In the genomic region with DNA sequence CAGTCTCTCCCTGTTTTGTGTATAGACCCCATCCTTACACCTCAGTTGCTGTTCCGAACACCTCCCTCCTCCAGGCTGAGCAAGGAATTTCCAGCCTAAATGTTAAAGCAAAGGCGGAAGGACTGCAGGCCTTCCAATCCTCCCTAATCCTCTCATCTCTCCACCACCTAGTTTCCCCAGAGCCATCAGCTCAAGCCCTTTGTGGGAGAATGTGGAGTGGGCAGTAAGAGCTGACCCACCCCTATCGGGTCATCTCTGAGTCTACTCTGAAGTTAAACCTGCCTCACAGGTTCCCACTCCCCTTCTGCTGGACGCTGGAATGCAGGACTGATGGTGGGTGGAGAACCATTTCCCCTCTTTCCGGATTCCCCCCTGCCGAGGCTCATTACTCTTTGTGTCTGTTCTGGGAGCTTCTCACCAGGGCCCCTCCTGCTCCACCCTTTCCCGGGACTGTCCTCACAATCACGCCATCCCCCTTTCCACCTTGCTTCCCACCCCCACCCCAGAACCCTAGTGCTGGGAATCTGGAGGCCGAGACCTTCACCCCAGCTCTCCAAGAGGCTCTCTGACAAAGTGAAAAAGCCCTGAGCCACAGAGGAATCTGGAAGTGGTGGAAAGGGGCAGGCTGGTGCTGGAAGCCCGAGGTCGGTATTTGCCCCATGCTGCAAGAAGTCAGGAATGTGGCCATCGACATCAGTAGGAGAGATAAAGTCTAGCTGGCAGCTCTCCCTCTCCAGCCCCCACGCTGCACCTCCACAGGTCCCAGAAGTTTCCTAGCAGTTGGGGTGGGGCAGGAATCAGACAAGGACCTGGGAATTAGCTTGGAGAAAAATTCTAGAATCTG, we compare ENCODE assay signal across 12 cellular contexts. TPM values are rescaled to one million over a fixed set of nuclear protein-coding genes. Genes with fewer than 3 reads are reported as not detected.
DNase-seq lines count a peak whose midpoint lies in the region; ATAC-seq, FAIRE-seq and TF ChIP-seq lines count a peak whose summit lies in the region.
"Had no signal": no experiment of that assay in that cellular context is flagged by ENCODE, and none has a peak within 500 bp of the region (broad histone marks: within the 10 kb centered on the region; RNA-seq: fewer than 3 reads in every experiment).

No MANE protein-coding gene starts in this region.

- peaks cover 15% of the 10 kb centered on the region for H3K36me3 ChIP-seq in PC-9 (ENCODE audit: low read depth)
- no peaks in the 10 kb centered on the region for H3K36me3 ChIP-seq in endothelial cell of umbilical vein (ENCODE audit: control insufficient read depth in 2 of 2, extremely low read depth in 1 of 2, insufficient read depth in 2 of 2, low read length in 2 of 2)

- BruUV-seq in PC-9 (replicated peaks; lab: Mats Ljungman, UMichigan), result no TSS peak
- no TSS peak for BruUV-seq in endothelial cell of umbilical vein (replicated peaks; lab: Mats Ljungman, UMichigan)

- H3K9me1 ChIP-seq in endothelial cell of umbilical vein (replicated peaks; ENCODE audit: control insufficient read depth, extremely low read depth, insufficient read depth, low read length), result no peaks in the 10 kb centered on the region

- peak; percentile 70 for FAIRE-seq in endothelial cell of umbilical vein (lab: Jason Lieb, UNC)

- H3K79me2 ChIP-seq in PC-9 (ENCODE audit: low read depth) (peaks cover 59% of the 10 kb centered on the region), endothelial cell of umbilical vein (ENCODE audit: control insufficient read depth, insufficient read depth, low read length) (peaks cover 18% of the 10 kb centered on the region)

- no peaks in the 10 kb centered on the region for H3K9me3 Mint-ChIP-seq in nephron
- H3K9me3 Mint-ChIP-seq in activated T-cell treated with anti-CD3 and anti-CD28 coated beads, Interleukin-2, amount 50 U/mL, for 24 hours, result no peaks in the 10 kb centered on the region
- H3K9me3 Mint-ChIP-seq in activated CD4-positive, alpha-beta T cell treated with anti-CD3 and anti-CD28 coated beads for 36 hours (ENCODE audit: low read depth), result no peaks in the 10 kb centered on the region

- H3K4me1 ChIP-seq in PC-9 (replicated peaks; ENCODE audit: insufficient read depth) (peaks cover 57% of the 10 kb centered on the region), endothelial cell of umbilical vein (ENCODE audit: control insufficient read depth, extremely low read depth, insufficient read depth, low read length) (peaks cover 37% of the 10 kb centered on the region)

- DNase-seq in Caki2 (ENCODE audit: low read depth), result peak; percentile 63
- DNase-seq in PC-9, result peak; percentile 88 to 95
- peak; percentile 41 for DNase-seq in endothelial cell of umbilical vein (ENCODE audit: low read depth, low spot score)
- DNase-seq in activated T-cell treated with anti-CD3 and anti-CD28 coated beads, Interleukin-2, amount 50 U/mL, for 24 hours, result no peak
- DNase-seq in NOMO-1 (lab: John Stamatoyannopoulos, UW; ENCODE audit: unreplicated experiment in 2 of 2), result no peak
- no peak for DNase-seq in activated CD4-positive, CD25-positive, alpha-beta regulatory T cell (lab: John Stamatoyannopoulos, UW)
- DNase-seq in activated CD4-positive, alpha-beta T cell treated with anti-CD3 and anti-CD28 coated beads for 36 hours, result no peak
- DNase-seq: activated T-cell treated with anti-CD3 and anti-CD28 coated beads, Interleukin-2, amount 50 U/mL, for 1 hour; COR-L47; NCI-H1436 treated with DMSO at 0.1 percent for 48 hours; T-helper 1 cell had no signal

- no peaks in the 10 kb centered on the region for H3K9me2 ChIP-seq in PC-9 (ENCODE audit: insufficient read depth)

- no peak overlapping the region for H2AFZ ChIP-seq in PC-9
- H2AFZ ChIP-seq in endothelial cell of umbilical vein (ENCODE audit: low read depth, low read length), result peak overlapping the region; percentile 8

- H3K36me3 Mint-ChIP-seq in nephron (ENCODE audit: low read depth), result peaks cover 5% of the 10 kb centered on the region
- H3K36me3 Mint-ChIP-seq in activated T-cell treated with anti-CD3 and anti-CD28 coated beads, Interleukin-2, amount 50 U/mL, for 24 hours (ENCODE audit: low read depth), result no peaks in the 10 kb centered on the region
- H3K36me3 Mint-ChIP-seq in activated CD4-positive, alpha-beta T cell treated with anti-CD3 and anti-CD28 coated beads for 36 hours (ENCODE audit: low read depth), result no peaks in the 10 kb centered on the region

- intact Hi-C loops in PC-9 (cut with micrococcal nuclease; ENCODE audit: unreplicated experiment) (loop anchor here (1.0 to 5.0 kb wide), 4 partner anchors 18 to 713 kb away; a partner anchor contains a TSS), endothelial cell of umbilical vein (cut with micrococcal nuclease) (loop anchor here (1.0 kb wide), 1 partner anchor 20 kb away; no protein-coding TSS in a partner anchor)
- intact Hi-C loops in activated CD4-positive, alpha-beta T cell treated with anti-CD3 and anti-CD28 coated beads for 36 hours (cut with DNase I, micrococcal nuclease), result no loop called here

- H3K4me1 Mint-ChIP-seq in nephron, result peaks cover 32% of the 10 kb centered on the region
- H3K4me1 Mint-ChIP-seq in activated T-cell treated with anti-CD3 and anti-CD28 coated beads, Interleukin-2, amount 50 U/mL, for 24 hours (ENCODE audit: low read depth), result peaks cover 8% of the 10 kb centered on the region
- H3K4me1 Mint-ChIP-seq in activated CD4-positive, alpha-beta T cell treated with anti-CD3 and anti-CD28 coated beads for 36 hours, result peaks cover 4% of the 10 kb centered on the region

- H3K4me3 ChIP-seq in PC-9 (peak overlapping the region; percentile 54; the same call in 1 of the 2 replicates), endothelial cell of umbilical vein (replicated peaks in 1 of 3; ENCODE audit: insufficient read depth in 1 of 3, low read depth in 1 of 3, low read length in 3 of 3) (no peak overlapping the region)

- no peaks in the 10 kb centered on the region for H3K9me3 ChIP-seq in PC-9 (ENCODE audit: insufficient read depth, low read depth)
- no peaks in the 10 kb centered on the region for H3K9me3 ChIP-seq in endothelial cell of umbilical vein (replicated peaks; ENCODE audit: control insufficient read depth, insufficient read depth, low read length)

- H3F3A ChIP-seq in PC-9 (ENCODE audit: insufficient read depth, low read depth), result peaks cover 60% of the 10 kb centered on the region

- peak overlapping the region; percentile 100 for H3K27ac ChIP-seq in PC-9
- H3K27ac ChIP-seq in endothelial cell of umbilical vein (ENCODE audit: insufficient read depth, low read depth, low read length), result peak overlapping the region; percentile 29

- no peak for ATAC-seq in activated CD4-positive, alpha-beta T cell treated with anti-CD3 and anti-CD28 coated beads for 36 hours

- H3K4me2 ChIP-seq in PC-9 (peak overlapping the region; percentile 93), endothelial cell of umbilical vein (ENCODE audit: insufficient read depth, low read length) (peak overlapping the region; percentile 58)

- H3K27ac Mint-ChIP-seq in nephron, result peak overlapping the region; percentile 67 to 95 (median 91)
- H3K27ac Mint-ChIP-seq in activated T-cell treated with anti-CD3 and anti-CD28 coated beads, Interleukin-2, amount 50 U/mL, for 24 hours, result no peak overlapping the region
- no peak overlapping the region for H3K27ac Mint-ChIP-seq in activated CD4-positive, alpha-beta T cell treated with anti-CD3 and anti-CD28 coated beads for 36 hours

- in situ Hi-C loops in Caki2 (cut with HindIII; ENCODE audit: low pct_unique_long_range_greater_than_20kb, low sequenced_read_pairs), result no loop called here

- H4K20me1 ChIP-seq in PC-9 (ENCODE audit: insufficient read depth) (peaks cover 15% of the 10 kb centered on the region), endothelial cell of umbilical vein (replicated peaks; ENCODE audit: control insufficient read depth, extremely low read depth, insufficient read depth, low read length) (no peaks in the 10 kb centered on the region)

- TF ChIP-seq POLR2A in endothelial cell of umbilical vein (IDR thresholded peaks at IDR 0.05; ENCODE audit: low read depth, low read length), result no peak

- H3K4me3 Mint-ChIP-seq in nephron, result peak overlapping the region in 1 of 3 experiments; percentile 3
- no peak overlapping the region for H3K4me3 Mint-ChIP-seq in activated T-cell treated with anti-CD3 and anti-CD28 coated beads, Interleukin-2, amount 50 U/mL, for 24 hours
- H3K4me3 Mint-ChIP-seq in activated CD4-positive, alpha-beta T cell treated with anti-CD3 and anti-CD28 coated beads for 36 hours, result no peak overlapping the region

- peak overlapping the region; percentile 0 for H3K9ac ChIP-seq in endothelial cell of umbilical vein (replicated peaks; ENCODE audit: extremely low read depth, insufficient read depth, low read length)

- H3K27me3 ChIP-seq in PC-9 (ENCODE audit: insufficient read depth, low read depth) (no peaks in the 10 kb centered on the region), endothelial cell of umbilical vein (ENCODE audit: control insufficient read depth in 2 of 2, insufficient read depth in 2 of 2, low read length in 2 of 2) (no peaks in the 10 kb centered on the region)

- CTCF ChIA-PET in PC-9 (lab: Charles Lee) (interaction anchor here (0.6 to 2.6 kb wide), 6 partner anchors 19 to 667 kb away, joined by 3 to 19 read pairs (median 4); a partner anchor contains a TSS), endothelial cell of umbilical vein (lab: Charles Lee) (interaction anchor here (0.7 to 5.8 kb wide), 8 partner anchors 11 to 66 kb away, joined by 3 to 35 read pairs (median 6); no protein-coding TSS in a partner anchor)
- CTCF ChIA-PET in activated CD4-positive, alpha-beta T cell treated with anti-CD3 and anti-CD28 coated beads for 36 hours (lab: Charles Lee), result interaction anchor here (0.6 to 1.8 kb wide), 7 partner anchors 11 to 66 kb away, joined by 3 to 7 read pairs (median 4); no protein-coding TSS in a partner anchor

- TF ChIP-seq CTCF in PC-9 (conservative IDR thresholded peaks at IDR 0.05), result no peak
- TF ChIP-seq CTCF in endothelial cell of umbilical vein (IDR thresholded peaks at IDR 0.05; ENCODE audit: extremely low read depth in 1 of 2, insufficient read depth in 1 of 2, low read depth in 1 of 2, low read length in 2 of 2), result no peak
- no peak for TF ChIP-seq CTCF in nephron (IDR thresholded peaks at IDR 0.05; ENCODE audit: unreplicated experiment in 3 of 3)

- peaks cover 41% of the 10 kb centered on the region for H3K27me3 Mint-ChIP-seq in nephron (ENCODE audit: low read depth)
- peaks cover 13% of the 10 kb centered on the region for H3K27me3 Mint-ChIP-seq in activated T-cell treated with anti-CD3 and anti-CD28 coated beads, Interleukin-2, amount 50 U/mL, for 24 hours
- peaks cover 2% of the 10 kb centered on the region for H3K27me3 Mint-ChIP-seq in activated CD4-positive, alpha-beta T cell treated with anti-CD3 and anti-CD28 coated beads for 36 hours

- POLR2A ChIA-PET in PC-9 (lab: Charles Lee; ENCODE audit: unreplicated experiment) (interaction anchor here (0.6 to 9.3 kb wide), 24 partner anchors 8 to 798 kb away, joined by 3 to 311 read pairs (median 5); a partner anchor contains a TSS), endothelial cell of umbilical vein (lab: Charles Lee) (interaction anchor here (0.5 to 1.2 kb wide), 2 partner anchors 15 to 60 kb away, joined by 4 to 10 read pairs; a partner anchor contains a TSS)
- POLR2A ChIA-PET in activated CD4-positive, alpha-beta T cell treated with anti-CD3 and anti-CD28 coated beads for 36 hours (lab: Charles Lee), result interaction anchor here (0.6 kb wide), 1 partner anchor 165 kb away, joined by 4 read pairs; no protein-coding TSS in a partner anchor

- dilution Hi-C loops in endothelial cell of umbilical vein (cut with MboI; ENCODE audit: extremely low pct_ligation_motif_present, low sequenced_read_pairs), result no loop called here

RNA-seq across cellular contexts. Expression of a gene that starts 3.3 kb away (rescaled TPM):
- total RNA-seq in Caki2 (2014; rRNA removed; shearing (Covaris generic); ENCODE audit: low replicate concordance), result 205 and 247 TPM in 2 replicates
- total RNA-seq in PC-9 (2021) (2,869 and 2,977 TPM in 2 replicates), endothelial cell of umbilical vein (233 and 235 TPM in 2 replicates)
- 178 and 216 TPM in 2 replicates for polyA plus RNA-seq in endothelial cell of umbilical vein
- polyA plus RNA-seq in endothelial cell of umbilical vein (2011; cell fraction: cytosol; rRNA removed), result 279 and 287 TPM in 2 replicates
- polyA plus RNA-seq in endothelial cell of umbilical vein (2011; cell fraction: nucleus; rRNA removed), result 212 and 213 TPM in 2 replicates
- polyA plus RNA-seq in endothelial cell of umbilical vein (2012), result 236 and 321 TPM in 2 replicates
- 162 and 170 TPM in 2 replicates for polyA minus RNA-seq in endothelial cell of umbilical vein
- polyA minus RNA-seq in endothelial cell of umbilical vein (2011; cell fraction: cytosol; rRNA and poly(A)+ RNA removed), result 537 TPM
- polyA minus RNA-seq in endothelial cell of umbilical vein (2011; cell fraction: nucleus; rRNA and poly(A)+ RNA removed), result 50.7 and 51.4 TPM in 2 replicates
- total RNA-seq in activated CD4-positive, alpha-beta T cell treated with anti-CD3 and anti-CD28 coated beads for 36 hours, result 1 to 10 TPM; 5.3 to 5.4 TPM

RNA-seq across cellular contexts. Expression of a gene that starts 40.7 kb away (rescaled TPM):
- total RNA-seq in Caki2 (2014; rRNA removed; shearing (Covaris generic); ENCODE audit: low replicate concordance), result 1,565 and 1,569 TPM in 2 replicates
- total RNA-seq in PC-9 (2021) (2,689 and 2,962 TPM in 2 replicates), endothelial cell of umbilical vein (22.1 and 31.7 TPM in 2 replicates)
- polyA plus RNA-seq in endothelial cell of umbilical vein, result 23.5 and 25.8 TPM in 2 replicates
- 22.8 and 28.4 TPM in 2 replicates for polyA plus RNA-seq in endothelial cell of umbilical vein (2011; cell fraction: cytosol; rRNA removed)
- polyA plus RNA-seq in endothelial cell of umbilical vein (2011; cell fraction: nucleus; rRNA removed), result 16.9 and 55.4 TPM in 2 replicates
- polyA plus RNA-seq in endothelial cell of umbilical vein (2012), result 27.8 and 42.2 TPM in 2 replicates
- polyA minus RNA-seq in endothelial cell of umbilical vein, result 29.3 and 35.1 TPM in 2 replicates
- 769 TPM for polyA minus RNA-seq in endothelial cell of umbilical vein (2011; cell fraction: cytosol; rRNA and poly(A)+ RNA removed)
- 11.2 and 15.6 TPM in 2 replicates for polyA minus RNA-seq in endothelial cell of umbilical vein (2011; cell fraction: nucleus; rRNA and poly(A)+ RNA removed)
- 1 to 10 TPM in 1 of 2 experiments, under 1 TPM in 1; 0.56 to 1.1 TPM for total RNA-seq in activated CD4-positive, alpha-beta T cell treated with anti-CD3 and anti-CD28 coated beads for 36 hours

Comparison
In these comparisons a context has a peak if more than half of its experiments do, and no peak if none do; other contexts are left out.
1. DNase-seq: peak in Caki2 (single experiment), PC-9 (2 of 2) and endothelial cell of umbilical vein (single experiment); none in activated T-cell treated with anti-CD3 and anti-CD28 coated beads, Interleukin-2, amount 50 U/mL, for 24 hours (single experiment), NOMO-1 (0 of 2), activated CD4-positive, CD25-positive, alpha-beta regulatory T cell (0 of 4) and activated CD4-positive, alpha-beta T cell treated with anti-CD3 and anti-CD28 coated beads for 36 hours (single experiment).
2. H3K27ac Mint-ChIP-seq: peak in nephron (3 of 3); none in activated T-cell treated with anti-CD3 and anti-CD28 coated beads, Interleukin-2, amount 50 U/mL, for 24 hours (single experiment) and activated CD4-positive, alpha-beta T cell treated with anti-CD3 and anti-CD28 coated beads for 36 hours (single experiment).
3. RNA of a gene that starts 3.3 kb away (total RNA-seq): 2,869 to 2,977 TPM in PC-9, 205 to 247 TPM in Caki2 and 233 to 235 TPM in endothelial cell of umbilical vein; 5.3 to 5.4 TPM in activated CD4-positive, alpha-beta T cell treated with anti-CD3 and anti-CD28 coated beads for 36 hours; every median in the first group is over 10 times any median in the second.
4. RNA of a gene that starts 40.7 kb away (total RNA-seq): 2,689 to 2,962 TPM in PC-9 and 1,565 to 1,569 TPM in Caki2; 22.1 to 31.7 TPM in endothelial cell of umbilical vein and 0.56 to 1.1 TPM in activated CD4-positive, alpha-beta T cell treated with anti-CD3 and anti-CD28 coated beads for 36 hours; every median in the first group is over 10 times any median in the second.
5. intact Hi-C loops: an anchor here in PC-9 (1.0 to 5.0 kb wide) and endothelial cell of umbilical vein (1.0 kb wide); none called in activated CD4-positive, alpha-beta T cell treated with anti-CD3 and anti-CD28 coated beads for 36 hours.